8 cellular contexts compared by ENCODE assay signal in genomic region chr15:60477991-60478632, GRCh38. TPM values are rescaled to one million over a fixed set of nuclear protein-coding genes. Genes with fewer than 3 reads are reported as not detected.
DNase-seq lines count a peak whose midpoint lies in the region; TF ChIP-seq lines count a peak whose summit lies in the region.

No MANE protein-coding gene starts in this region.

- DNase-seq in NCI-H524 (lab: John Stamatoyannopoulos, UW), result peak; percentile 26 to 49
- DNase-seq in NCI-H524 treated with DMSO at 0.1 percent for 48 hours (lab: John Stamatoyannopoulos, UW), result no peak
- peak; percentile 42 to 48 for DNase-seq in NCI-H526 (lab: John Stamatoyannopoulos, UW)
- peak; percentile 5 for DNase-seq in brain pericyte (ENCODE audit: low read depth, low spot score)
- peak; percentile 22 for DNase-seq in iPS-NIHi7 (ENCODE audit: extremely low spot score)
- DNase-seq in smooth muscle cell (lab: John Stamatoyannopoulos, UW; ENCODE audit: unreplicated experiment), result no peak
- DNase-seq in HPDE6-E6E7 (ENCODE audit: extremely low spot score), result no peak
- DNase-seq in NCI-H226, result no peak

- H3K9ac ChIP-seq in smooth muscle cell (ENCODE audit: low read depth), result peak overlapping the region; percentile 89

- no peaks in the 10 kb centered on the region for H3K9me3 ChIP-seq in smooth muscle cell (replicated peaks; ENCODE audit: low read depth)

- no peaks in the 10 kb centered on the region for H3K36me3 ChIP-seq in smooth muscle cell (ENCODE audit: low read depth)

- no peak for TF ChIP-seq CTCF in smooth muscle cell (IDR thresholded peaks at IDR 0.05; ENCODE audit: borderline replicate concordance, insufficient read depth, poor library complexity, severe bottlenecking)

- peak overlapping the region; percentile 88 for H3K4me2 ChIP-seq in smooth muscle cell

- H3K79me2 ChIP-seq in smooth muscle cell (ENCODE audit: low read depth), result peaks cover 21% of the 10 kb centered on the region

- H3K27me3 ChIP-seq in smooth muscle cell (ENCODE audit: low read depth), result no peaks in the 10 kb centered on the region

- peaks cover 4% of the 10 kb centered on the region for H3F3A ChIP-seq in smooth muscle cell (ENCODE audit: low read depth)

- WGBS in smooth muscle cell (ENCODE audit: low lambda C conversion rate), result 12% methylated on average over 9 of the region's 9 CpGs

- peak overlapping the region; percentile 90 for H3K27ac ChIP-seq in smooth muscle cell (ENCODE audit: low read depth)

- H2AFZ ChIP-seq in smooth muscle cell (ENCODE audit: low read depth), result peak overlapping the region; percentile 78

- peak overlapping the region; percentile 63 for H3K4me3 ChIP-seq in smooth muscle cell

- no peaks in the 10 kb centered on the region for H4K20me1 ChIP-seq in smooth muscle cell (ENCODE audit: low read depth)

- peaks cover 21% of the 10 kb centered on the region for H3K4me1 ChIP-seq in smooth muscle cell (ENCODE audit: low read depth)

RNA-seq across cellular contexts. Expression of gene ICE2, which starts 0.8 kb away (rescaled TPM):
- 17.3 and 30.7 TPM in 2 replicates for total RNA-seq in smooth muscle cell
- polyA plus RNA-seq in smooth muscle cell, result 15.2 and 19.5 TPM in 2 replicates

Comparison
In these comparisons a context has a peak if more than half of its experiments do, and no peak if none do; other contexts are left out.
1. DNase-seq: peak in NCI-H524 (2 of 2), NCI-H526 (2 of 2), brain pericyte (single experiment) and iPS-NIHi7 (single experiment); none in NCI-H524 treated with DMSO at 0.1 percent for 48 hours (single experiment), smooth muscle cell (single experiment), HPDE6-E6E7 (single experiment) and NCI-H226 (single experiment).